Comparison of ENCODE assay signal across 8 cellular contexts in genomic region chr15:55917881-55918296, GRCh38.
A peak's percentile ranks its signal among the peaks of the same experiment; 100 is the strongest.
DNase-seq lines count a peak whose midpoint lies in the region; TF ChIP-seq lines count a peak whose summit lies in the region.

No MANE protein-coding gene starts in this region.

- H3K27ac ChIP-seq in KMS-11 (no peak overlapping the region), smooth muscle cell (ENCODE audit: low read depth) (peak overlapping the region; percentile 56)

- H4K20me1 ChIP-seq in KMS-11 (ENCODE audit: insufficient read depth) (no peaks in the 10 kb centered on the region), smooth muscle cell (ENCODE audit: low read depth) (no peaks in the 10 kb centered on the region)

- WGBS in smooth muscle cell (ENCODE audit: low lambda C conversion rate): 0% methylated on average over 1 of the region's 1 CpG

- H3K9me3 ChIP-seq in smooth muscle cell (replicated peaks; ENCODE audit: low read depth): no peaks in the 10 kb centered on the region

- TF ChIP-seq CTCF in KMS-11 (conservative IDR thresholded peaks at IDR 0.05; ENCODE audit: low read depth, low read length) (peak; percentile 64), smooth muscle cell (IDR thresholded peaks at IDR 0.05; ENCODE audit: borderline replicate concordance, insufficient read depth, poor library complexity, severe bottlenecking) (peak; percentile 64)

- H3K79me2 ChIP-seq in KMS-11 (ENCODE audit: insufficient read depth, low read depth) (no peaks in the 10 kb centered on the region), smooth muscle cell (ENCODE audit: low read depth) (peaks cover 11% of the 10 kb centered on the region)

- H3K36me3 ChIP-seq in KMS-11 (ENCODE audit: insufficient read depth): no peaks in the 10 kb centered on the region
- H3K36me3 ChIP-seq in smooth muscle cell (ENCODE audit: low read depth): no peaks in the 10 kb centered on the region

- H3K4me2 ChIP-seq in KMS-11 (no peak overlapping the region), smooth muscle cell (peak overlapping the region; percentile 65)

- H3K9ac ChIP-seq in KMS-11 (no peak overlapping the region), smooth muscle cell (ENCODE audit: low read depth) (no peak overlapping the region)

- H2AFZ ChIP-seq in KMS-11 (ENCODE audit: low read depth) (no peak overlapping the region), smooth muscle cell (ENCODE audit: low read depth) (no peak overlapping the region)

- H3K4me1 ChIP-seq in KMS-11 (ENCODE audit: low read depth, poor library complexity, severe bottlenecking) (no peaks in the 10 kb centered on the region), smooth muscle cell (ENCODE audit: low read depth) (peaks cover 18% of the 10 kb centered on the region)

- no peak overlapping the region for H3K4me3 ChIP-seq in KMS-11 (IDR thresholded peaks at IDR 0.05; ENCODE audit: insufficient read depth, low read depth, low read length)
- no peak overlapping the region for H3K4me3 ChIP-seq in smooth muscle cell

- no peaks in the 10 kb centered on the region for H3K27me3 ChIP-seq in KMS-11 (ENCODE audit: insufficient read depth, low read depth)
- H3K27me3 ChIP-seq in smooth muscle cell (ENCODE audit: low read depth): no peaks in the 10 kb centered on the region

- peak; percentile 69 for DNase-seq in Daoy (ENCODE audit: low read depth)
- DNase-seq in T1000 (lab: John Stamatoyannopoulos, UW): peak; percentile 37
- DNase-seq in germinal center (ENCODE audit: low spot score): peak; percentile 3
- no peak for DNase-seq in smooth muscle cell (lab: John Stamatoyannopoulos, UW; ENCODE audit: unreplicated experiment)
- no peak for DNase-seq in GDM1 (lab: John Stamatoyannopoulos, UW)
- no peak for DNase-seq in activated effector memory CD4-positive, alpha-beta T cell treated with Interleukin-2 at 50 U/mL for 16 hours
- no peak for DNase-seq in NCI-H1436 treated with DMSO at 0.1 percent for 48 hours (lab: John Stamatoyannopoulos, UW)

- no peaks in the 10 kb centered on the region for H3F3A ChIP-seq in smooth muscle cell (ENCODE audit: low read depth)

Comparison
In these comparisons a context has a peak if more than half of its experiments do, and no peak if none do; other contexts are left out.
1. DNase-seq: peak in Daoy (single experiment), T1000 (single experiment) and germinal center (single experiment); none in smooth muscle cell (single experiment), GDM1 (single experiment), activated effector memory CD4-positive, alpha-beta T cell treated with Interleukin-2 at 50 U/mL for 16 hours (single experiment) and NCI-H1436 treated with DMSO at 0.1 percent for 48 hours (single experiment).